ENCODE assay signal across 28 cellular contexts in the genomic region with DNA sequence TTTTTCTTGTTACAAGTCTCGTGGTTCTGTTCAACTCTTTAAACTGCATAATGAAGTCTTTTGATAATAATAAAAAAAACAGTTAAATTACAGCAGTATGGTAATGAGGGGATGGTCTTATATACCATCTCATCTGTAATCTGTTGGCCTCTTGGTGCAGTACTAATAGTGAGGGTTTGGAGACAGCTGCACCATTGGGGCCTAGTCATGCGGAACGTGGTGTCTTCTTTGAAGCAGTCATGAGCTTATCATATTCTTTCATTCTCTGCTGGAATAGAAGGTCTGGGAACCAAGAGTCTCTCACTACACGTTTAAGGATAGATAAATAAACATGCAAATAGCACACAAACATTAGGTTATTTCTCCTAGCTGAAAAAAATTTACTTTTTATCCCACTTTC. TPM values are rescaled to one million over a fixed set of nuclear protein-coding genes. Genes with fewer than 3 reads are reported as not detected.
"Had no signal": no experiment of that assay in that cellular context is flagged by ENCODE, and none has a peak within 500 bp of the region (broad histone marks: within the 10 kb centered on the region; RNA-seq: fewer than 3 reads in every experiment).

No MANE protein-coding gene starts in this region.

- H3K36me3 Mint-ChIP-seq: activated naive CD4-positive, alpha-beta T cell treated with anti-CD3 and anti-CD28 coated beads, Interleukin-2, amount 50 U/mL, for 24 hours; memory B cell had no signal

- H3K27ac Mint-ChIP-seq: activated CD8-positive, alpha-beta T cell treated with anti-CD3 and anti-CD28 coated beads, Interleukin-2, amount 10 ng/mL, durations not matched to agents 7 days and 5 days; activated naive CD4-positive, alpha-beta T cell treated with anti-CD3 and anti-CD28 coated beads, Interleukin-2, amount 50 U/mL, for 24 hours; activated T-helper 1 cell treated with anti-CD3 and anti-CD28 coated beads, Interleukin-12 subunit alpha, Interleukin-12 subunit beta, Interleukin-2, Interleukin-4 antibody, amounts not matched to agents 30 ng/mL and 10 ng/mL and 1 ng/mL, durations not matched to agents 14 hours and 24 hours and 36 hours; dendritic cell treated with granulocyte-macrophage colony-stimulating factor and Interleukin-4, amounts not matched to agents 40 ng/mL and 50 ng/mL, for 4 days; memory B cell had no signal

- H3K4me3 Mint-ChIP-seq: activated CD8-positive, alpha-beta T cell treated with anti-CD3 and anti-CD28 coated beads, Interleukin-2, amount 10 ng/mL, durations not matched to agents 7 days and 5 days; activated naive CD4-positive, alpha-beta T cell treated with anti-CD3 and anti-CD28 coated beads, Interleukin-2, amount 50 U/mL, for 24 hours; activated T-helper 1 cell treated with anti-CD3 and anti-CD28 coated beads, Interleukin-12 subunit alpha, Interleukin-12 subunit beta, Interleukin-2, Interleukin-4 antibody, amounts not matched to agents 30 ng/mL and 10 ng/mL and 1 ng/mL, durations not matched to agents 14 hours and 24 hours and 36 hours; dendritic cell treated with granulocyte-macrophage colony-stimulating factor and Interleukin-4, amounts not matched to agents 40 ng/mL and 50 ng/mL, for 4 days; memory B cell had no signal

- ATAC-seq: activated CD8-positive, alpha-beta T cell treated with anti-CD3 and anti-CD28 coated beads, Interleukin-2, amount 10 ng/mL, durations not matched to agents 7 days and 5 days; stimulated activated naive CD8-positive, alpha-beta T cell treated with anti-CD3 and anti-CD28 coated beads, Interleukin-15, Interleukin-2, amounts not matched to agents 100 U/mL and 50 U/mL, for 24 hours had no signal

- DNase-seq: activated CD4-positive, alpha-beta T cell treated with anti-CD3 and anti-CD28 coated beads for 1 hour; activated CD4-positive, alpha-beta T cell treated with anti-CD3 and anti-CD28 coated beads, Interleukin-2, amount 50 U/mL, for 1 hour; activated CD8-positive, alpha-beta T cell treated with anti-CD3 and anti-CD28 coated beads, Interleukin-2, amount 10 ng/mL, durations not matched to agents 7 days and 5 days; activated gamma-delta T cell; aorta; brain microvascular endothelial cell; effector CD8-positive, alpha-beta T cell; erythroblast; foreskin fibroblast; posterior cingulate gyrus; stimulated activated CD4-positive, alpha-beta T cell treated with anti-CD3 and anti-CD28 coated beads, Interleukin-4, amount 100 ng/mL, for 4 hours; stimulated activated naive CD8-positive, alpha-beta T cell treated with anti-CD3 and anti-CD28 coated beads, Interleukin-15, Interleukin-2, amounts not matched to agents 100 U/mL and 50 U/mL, for 24 hours; substantia nigra; T-helper 9 cell; thyroid gland had no signal

- H3K4me1 Mint-ChIP-seq: activated naive CD4-positive, alpha-beta T cell treated with anti-CD3 and anti-CD28 coated beads, Interleukin-2, amount 50 U/mL, for 24 hours; memory B cell had no signal

- H3K27me3 Mint-ChIP-seq: dendritic cell treated with granulocyte-macrophage colony-stimulating factor and Interleukin-4, amounts not matched to agents 40 ng/mL and 50 ng/mL, for 4 days had no signal

- H3K9me3 Mint-ChIP-seq: activated naive CD4-positive, alpha-beta T cell treated with anti-CD3 and anti-CD28 coated beads, Interleukin-2, amount 50 U/mL, for 24 hours; activated T-helper 1 cell treated with anti-CD3 and anti-CD28 coated beads, Interleukin-12 subunit alpha, Interleukin-12 subunit beta, Interleukin-2, Interleukin-4 antibody, amounts not matched to agents 30 ng/mL and 10 ng/mL and 1 ng/mL, durations not matched to agents 14 hours and 24 hours and 36 hours; dendritic cell treated with granulocyte-macrophage colony-stimulating factor and Interleukin-4, amounts not matched to agents 40 ng/mL and 50 ng/mL, for 4 days had no signal

RNA-seq across cellular contexts. Expression of a gene that starts 40.9 kb away (rescaled TPM):
- total RNA-seq: activated CD8-positive, alpha-beta T cell treated with anti-CD3 and anti-CD28 coated beads, Interleukin-2, amount 10 ng/mL, durations not matched to agents 7 days and 5 days; activated T-helper 1 cell treated with anti-CD3 and anti-CD28 coated beads, Interleukin-12 subunit alpha, Interleukin-12 subunit beta, Interleukin-2, Interleukin-4 antibody, amounts not matched to agents 30 ng/mL and 10 ng/mL and 1 ng/mL, durations not matched to agents 14 hours and 24 hours and 36 hours; aorta; fibroblast of lung; liver; mononuclear cell; omental fat pad; right atrium auricular region; T-helper 1 cell treated with Interleukin-12 subunit alpha and Interleukin-12 subunit beta and Interleukin-4 antibody, amounts not matched to agents 30 ng/mL and 1 ng/mL, for 36 hours; thyroid gland; urinary bladder had no signal
- polyA plus RNA-seq: aorta, fibroblast of lung, liver, neural cell, urinary bladder had no signal

RNA-seq across cellular contexts. Expression of a gene that starts 48.0 kb away (rescaled TPM):
- total RNA-seq: activated CD8-positive, alpha-beta T cell treated with anti-CD3 and anti-CD28 coated beads, Interleukin-2, amount 10 ng/mL, durations not matched to agents 7 days and 5 days; activated T-helper 1 cell treated with anti-CD3 and anti-CD28 coated beads, Interleukin-12 subunit alpha, Interleukin-12 subunit beta, Interleukin-2, Interleukin-4 antibody, amounts not matched to agents 30 ng/mL and 10 ng/mL and 1 ng/mL, durations not matched to agents 14 hours and 24 hours and 36 hours; aorta; fibroblast of lung; liver; mononuclear cell; omental fat pad; right atrium auricular region; T-helper 1 cell treated with Interleukin-12 subunit alpha and Interleukin-12 subunit beta and Interleukin-4 antibody, amounts not matched to agents 30 ng/mL and 1 ng/mL, for 36 hours; thyroid gland; urinary bladder had no signal
- polyA plus RNA-seq: adipose tissue, aorta, fibroblast of lung, liver, neural cell, urinary bladder had no signal
